In genomic region chr13:99208845-99209527, GRCh38 we compare ENCODE assay signal across 18 cellular contexts. TPM values are rescaled to one million over a fixed set of nuclear protein-coding genes. Genes with fewer than 3 reads are reported as not detected.
DNase-seq lines count a peak whose midpoint lies in the region; ATAC-seq and TF ChIP-seq lines count a peak whose summit lies in the region.
"Had no signal": no experiment of that assay in that cellular context is flagged by ENCODE, and none has a peak within 500 bp of the region (broad histone marks: within the 10 kb centered on the region; RNA-seq: fewer than 3 reads in every experiment).

No MANE protein-coding gene starts in this region.

- H3K4me1 ChIP-seq in BLaER1 (peaks cover 28% of the 10 kb centered on the region), esophagus squamous epithelium (peaks cover 24 to 66% (median 27%) of the 10 kb centered on the region in 3 donors), body of pancreas (no peaks in the 10 kb centered on the region)
- H3K4me1 ChIP-seq in CD4-positive, alpha-beta memory T cell (ENCODE audit: insufficient read depth, low read length), result peaks cover 74% of the 10 kb centered on the region

- H3K27ac ChIP-seq in BLaER1 (peak overlapping the region; percentile 41), esophagus squamous epithelium (peak overlapping the region; percentile 45 to 78 (median 70)), body of pancreas (no peak overlapping the region), caudate nucleus (ENCODE audit: low read depth, low read length) (no peak overlapping the region)
- no peak overlapping the region for H3K27ac ChIP-seq in CD4-positive, alpha-beta memory T cell (ENCODE audit: low read depth, low read length)
- H3K27ac ChIP-seq: lower lobe of right lung had no signal

- H3K4me3 Mint-ChIP-seq in CD4-positive, alpha-beta memory T cell, result peak overlapping the region in 6 of 8 donors; percentile 13 to 51 (median 34)
- no peak overlapping the region for H3K4me3 Mint-ChIP-seq in WTC11
- H3K4me3 Mint-ChIP-seq: activated T-cell treated with anti-CD3 and anti-CD28 coated beads, Interleukin-2, amount 50 U/mL, for 72 hours had no signal

- intact Hi-C loops in CD4-positive, alpha-beta memory T cell (cut with micrococcal nuclease), result no loop called here
- intact Hi-C loops in esophagus squamous epithelium (cut with DNase I) (no loop called here), body of pancreas (cut with DNase I) (no loop called here)

- H3K9me3 ChIP-seq in BLaER1, result no peaks in the 10 kb centered on the region
- H3K9me3 ChIP-seq in CD4-positive, alpha-beta memory T cell (ENCODE audit: control insufficient read depth in 1 of 2, low read length in 2 of 2), result no peaks in the 10 kb centered on the region
- H3K9me3 ChIP-seq in esophagus squamous epithelium, result no peaks in the 10 kb centered on the region
- no peaks in the 10 kb centered on the region for H3K9me3 ChIP-seq in body of pancreas
- H3K9me3 ChIP-seq: lower lobe of right lung, prostate gland had no signal

- CTCF ChIA-PET in CD4-positive, alpha-beta memory T cell (lab: Charles Lee; ENCODE audit: partially characterized antibody), result interaction anchor here (1.0 to 14.9 kb wide), 3 partner anchors 25 to 60 kb away, joined by 3 to 325 read pairs (median 4); no protein-coding TSS in a partner anchor
- CTCF ChIA-PET in WTC11 (lab: Charles Lee), result interaction anchor here (1.0 kb wide), 1 partner anchor 33 kb away, joined by 3 read pairs; no protein-coding TSS in a partner anchor

- H3K36me3 ChIP-seq in BLaER1 (peaks cover 74% of the 10 kb centered on the region), esophagus squamous epithelium (peaks cover 0 to 19% (median 0%) of the 10 kb centered on the region in 3 donors), body of pancreas (replicated peaks in 1 of 2; ENCODE audit: insufficient read depth in 1 of 2, low read depth in 2 of 2) (no peaks in the 10 kb centered on the region)
- peaks cover 7% of the 10 kb centered on the region for H3K36me3 ChIP-seq in CD4-positive, alpha-beta memory T cell (ENCODE audit: insufficient read depth, low read length)
- H3K36me3 ChIP-seq: prostate gland had no signal

- H3K9ac ChIP-seq in BLaER1, result 0 out of 2 replicates have a peak overlapping the region, but pooled peaks have one; percentile 24

- peaks cover 20 to 59% of the 10 kb centered on the region in 2 donors for H3K36me3 Mint-ChIP-seq in CD4-positive, alpha-beta memory T cell
- H3K36me3 Mint-ChIP-seq in WTC11, result no peaks in the 10 kb centered on the region; the same call in 1 of the 2 replicates

- POLR2A ChIA-PET in CD4-positive, alpha-beta memory T cell (lab: Charles Lee; ENCODE audit: partially characterized antibody), result interaction anchor here (1.4 to 13.2 kb wide), 2 partner anchors 8 to 9 kb away, joined by 4 to 251 read pairs; partner anchors contain the start of gene UBAC2
- POLR2A ChIA-PET in WTC11 (lab: Charles Lee), result interaction anchor here (1.4 kb wide), 1 partner anchor 8 kb away, joined by 5 read pairs; the partner anchor contains the start of gene UBAC2

- no peak overlapping the region for H3K4me3 ChIP-seq in BLaER1
- H3K4me3 ChIP-seq in CD4-positive, alpha-beta memory T cell (ENCODE audit: low read length in 2 of 2), result no peak overlapping the region
- H3K4me3 ChIP-seq in esophagus squamous epithelium, result no peak overlapping the region
- no peak overlapping the region for H3K4me3 ChIP-seq in body of pancreas
- H3K4me3 ChIP-seq: GM12878, lower lobe of right lung, prostate gland, smooth muscle cell had no signal

- peak overlapping the region; percentile 57 to 80 (median 70) for H3K27ac Mint-ChIP-seq in CD4-positive, alpha-beta memory T cell
- H3K27ac Mint-ChIP-seq in WTC11, result peak overlapping the region; percentile 34
- H3K27ac Mint-ChIP-seq: activated T-cell treated with anti-CD3 and anti-CD28 coated beads, Interleukin-2, amount 50 U/mL, for 72 hours had no signal

- H3K27me3 ChIP-seq in BLaER1 (no peaks in the 10 kb centered on the region), esophagus squamous epithelium (no peaks in the 10 kb centered on the region), body of pancreas (no peaks in the 10 kb centered on the region)
- no peaks in the 10 kb centered on the region for H3K27me3 ChIP-seq in CD4-positive, alpha-beta memory T cell (ENCODE audit: insufficient read depth, low read length)

- peaks cover 61 to 87% (median 76%) of the 10 kb centered on the region in 4 donors for H3K4me1 Mint-ChIP-seq in CD4-positive, alpha-beta memory T cell
- peaks cover 39% of the 10 kb centered on the region for H3K4me1 Mint-ChIP-seq in WTC11

- DNase-seq in CD4-positive, alpha-beta memory T cell, result no peak
- no peak for DNase-seq in WTC11 (ENCODE audit: low spot score)
- no peak for DNase-seq in esophagus squamous epithelium (lab: John Stamatoyannopoulos, UW)
- DNase-seq in LoVo (ENCODE audit: low spot score), result no peak
- no peak for DNase-seq in body of pancreas
- no peak for DNase-seq in caudate nucleus (lab: John Stamatoyannopoulos, UW)
- DNase-seq: activated T-cell treated with anti-CD3 and anti-CD28 coated beads, Interleukin-2, amount 50 U/mL, for 72 hours; effector CD4-positive, alpha-beta T cell; GDM1; lower lobe of right lung; SIG-M5; stimulated activated CD4-positive, alpha-beta T cell treated with anti-CD3 and anti-CD28 coated beads, Interleukin-4, amount 100 ng/mL, for 24 hours had no signal

- WGBS in esophagus squamous epithelium, 2 donors, result 59 to 73% methylated on average over 4 to 7 of the region's 8 CpGs
- 80 to 84% methylated on average over 8 of the region's 8 CpGs for WGBS in body of pancreas, 2 donors

- ATAC-seq in WTC11 (peak; percentile 50), body of pancreas (no peak), GM18907 (IDR thresholded peaks at IDR 0.05; ENCODE audit: unreplicated experiment) (no peak)
- ATAC-seq: activated T-cell treated with anti-CD3 and anti-CD28 coated beads, Interleukin-2, amount 50 U/mL, for 72 hours; GM12878; lower lobe of right lung had no signal

- H3K9me3 Mint-ChIP-seq in CD4-positive, alpha-beta memory T cell, result no peaks in the 10 kb centered on the region
- H3K9me3 Mint-ChIP-seq in WTC11, result no peaks in the 10 kb centered on the region
- H3K9me3 Mint-ChIP-seq: activated T-cell treated with anti-CD3 and anti-CD28 coated beads, Interleukin-2, amount 50 U/mL, for 72 hours had no signal

- no peak for TF ChIP-seq CTCF in WTC11 (IDR thresholded peaks at IDR 0.05)
- no peak for TF ChIP-seq CTCF in esophagus squamous epithelium (IDR thresholded peaks at IDR 0.05)
- TF ChIP-seq CTCF in body of pancreas (IDR thresholded peaks at IDR 0.05), result no peak

- no peak overlapping the region for H3K4me2 ChIP-seq in BLaER1
- H3K4me2 ChIP-seq: smooth muscle cell had no signal

- no peaks in the 10 kb centered on the region for H3K27me3 Mint-ChIP-seq in CD4-positive, alpha-beta memory T cell
- H3K27me3 Mint-ChIP-seq in WTC11 (ENCODE audit: low read depth), result no peaks in the 10 kb centered on the region

- peaks cover 100% of the 10 kb centered on the region for H4K20me1 ChIP-seq in BLaER1

- no peak for TF ChIP-seq POLR2A in esophagus squamous epithelium (IDR thresholded peaks at IDR 0.05)
- TF ChIP-seq POLR2A in body of pancreas (IDR thresholded peaks at IDR 0.05), result no peak

TF ChIP-seq in WTC11, 78 proteins besides CTCF, POLR2A, EP300 and RAD21 (continues in another document):
- no peak for TF ChIP-seq NFE2L1 (CRISPR knock-in tag; IDR thresholded peaks at IDR 0.05)
- TF ChIP-seq TP53 (CRISPR knock-in tag; IDR thresholded peaks at IDR 0.05), result no peak
- TF ChIP-seq ZNF671 (CRISPR knock-in tag; IDR thresholded peaks at IDR 0.05), result no peak
- no peak for TF ChIP-seq AFF4 (CRISPR knock-in tag; IDR thresholded peaks at IDR 0.05; ENCODE audit: borderline replicate concordance)
- no peak for TF ChIP-seq USF1 (CRISPR knock-in tag; IDR thresholded peaks at IDR 0.05)

RNA-seq across cellular contexts. Expression of gene UBAC2, which starts 8.3 kb away (rescaled TPM):
- 10 to 100 TPM; 88.4 to 89.0 TPM for total RNA-seq in CD4-positive, alpha-beta memory T cell
- polyA plus RNA-seq in CD4-positive, alpha-beta memory T cell, result 100 to 1,000 TPM; 112 to 161 TPM
- total RNA-seq in WTC11 (2021), result 64.7 to 72.4 TPM (median 71.3 TPM) in 3 replicates
- total RNA-seq in esophagus squamous epithelium, result 10 to 100 TPM; 60.8 to 84.6 (median 75.0) TPM
- 10 to 100 TPM; 21.4 to 27.2 TPM for total RNA-seq in body of pancreas

RNA-seq across cellular contexts. Expression of gene GPR18, which starts 49.2 kb away (rescaled TPM):
- total RNA-seq in CD4-positive, alpha-beta memory T cell, result 10 to 100 TPM; 21.5 to 22.8 TPM
- 10 to 100 TPM; 23.1 to 29.5 TPM for polyA plus RNA-seq in CD4-positive, alpha-beta memory T cell
- total RNA-seq in WTC11 (2021), result 0.09 TPM in 1 of 3 replicates, not detected in the others
- under 1 TPM in 1 of 4 donors, not detected in 3; 0.19 TPM for total RNA-seq in esophagus squamous epithelium
- total RNA-seq in body of pancreas, result not detected
- total RNA-seq: LHCN-M2, smooth muscle cell had no signal
- polyA plus RNA-seq: smooth muscle cell had no signal

Comparison
In these comparisons a context has a peak if more than half of its experiments do, and no peak if none do; other contexts are left out.
1. H3K27ac ChIP-seq: peak in BLaER1 (single experiment) and esophagus squamous epithelium (4 of 4); none in CD4-positive, alpha-beta memory T cell (single experiment), body of pancreas (0 of 4) and caudate nucleus (single experiment).
2. RNA of gene GPR18, which starts 49.2 kb away (total RNA-seq): 21.5 to 22.8 TPM in CD4-positive, alpha-beta memory T cell; 0.09 TPM in WTC11, 0.19 TPM in esophagus squamous epithelium and not detected in body of pancreas; every median in the first group is over 10 times any median in the second.